1 cellular context compared by ENCODE assay signal in genomic region chr1:115650961-115651360, GRCh38.
TF ChIP-seq lines count a peak whose summit lies in the region.

No MANE protein-coding gene starts in this region.

TF ChIP-seq in K562, 482 proteins besides CTCF, POLR2A, EP300 and RAD21 (continued from another document):
- no peak for TF ChIP-seq NONO (IDR thresholded peaks at IDR 0.05; ENCODE audit: low read depth in 2 of 2, low read length in 1 of 2)
- no peak for TF ChIP-seq NR0B1 (IDR thresholded peaks at IDR 0.05; ENCODE audit: partially characterized antibody)
- TF ChIP-seq ZNF3 (CRISPR knock-in tag; IDR thresholded peaks at IDR 0.05): no peak
- no peak for TF ChIP-seq SREBF1 (IDR thresholded peaks at IDR 0.05; ENCODE audit: borderline replicate concordance, low read depth, low read length)
- TF ChIP-seq RAD51 (IDR thresholded peaks at IDR 0.05; ENCODE audit: borderline replicate concordance, low read depth): no peak
- TF ChIP-seq CREB5 (CRISPR knock-in tag; IDR thresholded peaks at IDR 0.05): no peak
- no peak for TF ChIP-seq ZNF717 (CRISPR knock-in tag; IDR thresholded peaks at IDR 0.05)
- peak; percentile 31; the same call in 1 of the 2 replicates for TF ChIP-seq CEBPB (tag; IDR thresholded peaks at IDR 0.05)
- peak; percentile 83 for TF ChIP-seq MEIS2 (IDR thresholded peaks at IDR 0.05; ENCODE audit: partially characterized antibody)
- peak; percentile 18 for TF ChIP-seq TBP (optimal IDR thresholded peaks at IDR 0.05; ENCODE audit: low read depth, low read length)
- no peak for TF ChIP-seq HLTF (IDR thresholded peaks at IDR 0.05)
- TF ChIP-seq GABPB2 (CRISPR knock-in tag; conservative IDR thresholded peaks at IDR 0.05): no peak
- TF ChIP-seq ZNF274 (IDR thresholded peaks at IDR 0.05; ENCODE audit: borderline replicate concordance, low read depth, low read length): no peak
- no peak for TF ChIP-seq ZNF830 (CRISPR knock-in tag; IDR thresholded peaks at IDR 0.05)
- TF ChIP-seq SMARCA4 (IDR thresholded peaks at IDR 0.05): peak; percentile 30; the same call in 1 of the 2 replicates
- TF ChIP-seq ZNF444 (CRISPR knock-in tag; IDR thresholded peaks at IDR 0.05): no peak
- TF ChIP-seq ZNF639 (CRISPR knock-in tag; conservative IDR thresholded peaks at IDR 0.05 in 1 of 2, IDR thresholded peaks at IDR 0.05 in 1 of 2): no peak
- TF ChIP-seq IRF9 (tag; IDR thresholded peaks at IDR 0.05): no peak
- no peak for TF ChIP-seq AFF1 (IDR thresholded peaks at IDR 0.05; ENCODE audit: low read depth in 1 of 2, partially characterized antibody in 2 of 2)
- peak; percentile 40; the same call in 1 of the 2 replicates for TF ChIP-seq ARID1B (IDR thresholded peaks at IDR 0.05)
- TF ChIP-seq ZBTB7A (IDR thresholded peaks at IDR 0.05; ENCODE audit: borderline replicate concordance, control insufficient read depth, low read depth, low read length): peak; percentile 58; the same call in 1 of the 2 replicates
- no peak for TF ChIP-seq ZFP91 (CRISPR knock-in tag; IDR thresholded peaks at IDR 0.05)
- no peak for TF ChIP-seq GTF2B (IDR thresholded peaks at IDR 0.05; ENCODE audit: extremely low read depth, insufficient read length)
- no peak for TF ChIP-seq PBX2 (CRISPR knock-in tag; IDR thresholded peaks at IDR 0.05; ENCODE audit: low read depth)
- TF ChIP-seq PBX2 (tag; conservative IDR thresholded peaks at IDR 0.05; ENCODE audit: low read depth): peak; percentile 56
- no peak for TF ChIP-seq IFI16 (CRISPR knock-in tag; IDR thresholded peaks at IDR 0.05)
- 0 out of 2 replicates have a peak, but pooled peaks have one; percentile 6 for TF ChIP-seq ZNF121 (CRISPR knock-in tag; conservative IDR thresholded peaks at IDR 0.05)
- 0 out of 2 replicates have a peak, but pooled peaks have one; percentile 8 for TF ChIP-seq CBFA2T3 (IDR thresholded peaks at IDR 0.05)
- TF ChIP-seq PKNOX1 (IDR thresholded peaks at IDR 0.05): peak; percentile 68
- no peak for TF ChIP-seq SRF (CRISPR knock-in tag; IDR thresholded peaks at IDR 0.05)
- TF ChIP-seq ZNF217 (CRISPR knock-in tag; IDR thresholded peaks at IDR 0.05): no peak
- TF ChIP-seq SOX6 (IDR thresholded peaks at IDR 0.05): no peak
- TF ChIP-seq PRDM10 (IDR thresholded peaks at IDR 0.05; ENCODE audit: partially characterized antibody): peak; percentile 24
- no peak for TF ChIP-seq BRD4 (IDR thresholded peaks at IDR 0.05)
